Comparison of ENCODE assay signal across 23 cellular contexts in genomic region chr18:43159091-43159490, GRCh38. TPM values are rescaled to one million over a fixed set of nuclear protein-coding genes. Genes with fewer than 3 reads are reported as not detected.
DNase-seq lines count a peak whose midpoint lies in the region; ATAC-seq and TF ChIP-seq lines count a peak whose summit lies in the region.
"Had no signal": no experiment of that assay in that cellular context is flagged by ENCODE, and none has a peak within 500 bp of the region (broad histone marks: within the 10 kb centered on the region; RNA-seq: fewer than 3 reads in every experiment).

No MANE protein-coding gene starts in this region.

- no peaks in the 10 kb centered on the region for H3K36me3 Mint-ChIP-seq in stimulated activated memory B cell treated with anti-CD40 and anti-IgM and Interleukin-4, amounts not matched to agents 10 μg/mL and 1 μg/mL and 100 μg/mL, for 72 hours
- H3K36me3 Mint-ChIP-seq: activated naive CD8-positive, alpha-beta T cell; CD8-positive, alpha-beta T cell had no signal

- no peak overlapping the region for H3K27ac Mint-ChIP-seq in stimulated activated memory B cell treated with anti-CD40 and anti-IgM and Interleukin-4, amounts not matched to agents 10 μg/mL and 1 μg/mL and 100 μg/mL, for 72 hours
- H3K27ac Mint-ChIP-seq: activated naive CD8-positive, alpha-beta T cell; activated T-cell treated with anti-CD3 and anti-CD28 coated beads, Interleukin-2, amount 50 U/mL, for 72 hours; CD8-positive, alpha-beta T cell had no signal

- no peaks in the 10 kb centered on the region for H3K4me1 Mint-ChIP-seq in stimulated activated memory B cell treated with anti-CD40 and anti-IgM and Interleukin-4, amounts not matched to agents 10 μg/mL and 1 μg/mL and 100 μg/mL, for 72 hours

- no peak overlapping the region for H3K4me3 ChIP-seq in AG10803 (ENCODE audit: low read length)
- no peak overlapping the region for H3K4me3 ChIP-seq in fibroblast of mammary gland (ENCODE audit: control insufficient read depth, low read depth, low read length)
- H3K4me3 ChIP-seq in hepatocyte = no peak overlapping the region
- H3K4me3 ChIP-seq: heart left ventricle, lower lobe of right lung had no signal

- H3K4me2 ChIP-seq in hepatocyte = no peak overlapping the region

- no peaks in the 10 kb centered on the region for H3K9me3 ChIP-seq in hepatocyte (ENCODE audit: low read depth)
- H3K9me3 ChIP-seq: lower lobe of right lung had no signal

- H2AFZ ChIP-seq in hepatocyte = no peak overlapping the region

- H3K36me3 ChIP-seq in hepatocyte (replicated peaks; ENCODE audit: insufficient read depth, low read depth) = no peaks in the 10 kb centered on the region
- H3K36me3 ChIP-seq: heart left ventricle, lower lobe of right lung had no signal

- no peaks in the 10 kb centered on the region for H4K20me1 ChIP-seq in hepatocyte (ENCODE audit: insufficient read depth, poor library complexity, severe bottlenecking)

- H3K4me3 Mint-ChIP-seq in stimulated activated memory B cell treated with anti-CD40 and anti-IgM and Interleukin-4, amounts not matched to agents 10 μg/mL and 1 μg/mL and 100 μg/mL, for 72 hours = no peak overlapping the region
- H3K4me3 Mint-ChIP-seq: activated naive CD8-positive, alpha-beta T cell; activated T-cell treated with anti-CD3 and anti-CD28 coated beads, Interleukin-2, amount 50 U/mL, for 72 hours; CD8-positive, alpha-beta T cell had no signal

- H3K79me2 ChIP-seq in hepatocyte = no peaks in the 10 kb centered on the region

- no peaks in the 10 kb centered on the region for H3K4me1 ChIP-seq in hepatocyte (ENCODE audit: insufficient read depth)
- H3K4me1 ChIP-seq: heart left ventricle, lower lobe of right lung had no signal

- no peaks in the 10 kb centered on the region for H3K27me3 Mint-ChIP-seq in stimulated activated memory B cell treated with anti-CD40 and anti-IgM and Interleukin-4, amounts not matched to agents 10 μg/mL and 1 μg/mL and 100 μg/mL, for 72 hours
- H3K27me3 Mint-ChIP-seq: activated naive CD8-positive, alpha-beta T cell had no signal

- no peaks in the 10 kb centered on the region for H3K9me2 ChIP-seq in hepatocyte (replicated peaks; ENCODE audit: insufficient read depth)

- ATAC-seq in stimulated activated memory B cell treated with anti-CD40 and anti-IgM and Interleukin-4, amounts not matched to agents 10 μg/mL and 1 μg/mL and 100 μg/mL, for 72 hours = no peak
- no peak for ATAC-seq in GM19452 (IDR thresholded peaks at IDR 0.05; ENCODE audit: unreplicated experiment)
- ATAC-seq: activated T-cell treated with anti-CD3 and anti-CD28 coated beads, Interleukin-2, amount 50 U/mL, for 72 hours; CD8-positive, alpha-beta T cell; heart left ventricle; lower lobe of right lung; Right ventricle myocardium inferior had no signal

- TF ChIP-seq CTCF in AG10803 (conservative IDR thresholded peaks at IDR 0.05; ENCODE audit: low read length) (no peak), fibroblast of mammary gland (conservative IDR thresholded peaks at IDR 0.05; ENCODE audit: control insufficient read depth, insufficient read depth, low read depth, low read length) (no peak), hepatocyte (IDR thresholded peaks at IDR 0.05; ENCODE audit: poor library complexity) (no peak)

- H3K9me3 Mint-ChIP-seq in stimulated activated memory B cell treated with anti-CD40 and anti-IgM and Interleukin-4, amounts not matched to agents 10 μg/mL and 1 μg/mL and 100 μg/mL, for 72 hours = no peaks in the 10 kb centered on the region

- no peaks in the 10 kb centered on the region for H3K27me3 ChIP-seq in hepatocyte
- H3K27me3 ChIP-seq: heart left ventricle had no signal

- DNase-seq in AG10803 (ENCODE audit: low read depth) (peak; percentile 0), LHCN-M2 (ENCODE audit: low read depth) (peak; percentile 20), NCI-H748 (lab: John Stamatoyannopoulos, UW; ENCODE audit: unreplicated experiment) (peak; percentile 75), fibroblast of mammary gland (ENCODE audit: low read depth) (peak; percentile 67), NCI-H1930 (lab: John Stamatoyannopoulos, UW) (no peak), hepatocyte (ENCODE audit: low spot score) (no peak)
- DNase-seq: activated CD4-positive, alpha-beta T cell treated with anti-CD3 and anti-CD28 coated beads for 1 hour; activated CD8-positive, alpha-beta memory T cell treated with anti-CD3 and anti-CD28 coated beads for 24 hours; activated T-cell treated with anti-CD3 and anti-CD28 coated beads, Interleukin-2, amount 50 U/mL, for 72 hours; CD8-positive, alpha-beta T cell; DND-41; erythroblast; heart left ventricle; lower lobe of right lung; MM.1S; NCI-H226; retina; SW 1271 had no signal

- no peak overlapping the region for H3K27ac ChIP-seq in hepatocyte
- H3K27ac ChIP-seq: heart left ventricle, lower lobe of right lung had no signal

- WGBS in hepatocyte (ENCODE audit: low lambda C conversion rate, missing lambda C conversion rate) = 64% methylated on average over 1 of the region's 1 CpG

RNA-seq across cellular contexts. Expression of gene RIT2, which starts 43.6 kb away (rescaled TPM):
- total RNA-seq in LHCN-M2 (2014; rRNA removed) = not detected in 2 replicates
- polyA plus RNA-seq in LHCN-M2 (2012) = not detected
- total RNA-seq in hepatocyte = not detected in 2 replicates
- not detected in 2 replicates for polyA plus RNA-seq in hepatocyte
- total RNA-seq: activated T-cell treated with anti-CD3 and anti-CD28 coated beads, Interleukin-2, amount 50 U/mL, for 72 hours; bronchial epithelial cell; CD8-positive, alpha-beta T cell; heart left ventricle; lower lobe of right lung; Right ventricle myocardium inferior had no signal
- polyA plus RNA-seq: heart left ventricle had no signal

Comparison
In these comparisons a context has a peak if more than half of its experiments do, and no peak if none do; other contexts are left out.
1. DNase-seq: peak in AG10803 (single experiment), LHCN-M2 (single experiment), NCI-H748 (single experiment) and fibroblast of mammary gland (single experiment); none in NCI-H1930 (0 of 2) and hepatocyte (single experiment).